19 cellular contexts compared by ENCODE assay signal in the genomic region with DNA sequence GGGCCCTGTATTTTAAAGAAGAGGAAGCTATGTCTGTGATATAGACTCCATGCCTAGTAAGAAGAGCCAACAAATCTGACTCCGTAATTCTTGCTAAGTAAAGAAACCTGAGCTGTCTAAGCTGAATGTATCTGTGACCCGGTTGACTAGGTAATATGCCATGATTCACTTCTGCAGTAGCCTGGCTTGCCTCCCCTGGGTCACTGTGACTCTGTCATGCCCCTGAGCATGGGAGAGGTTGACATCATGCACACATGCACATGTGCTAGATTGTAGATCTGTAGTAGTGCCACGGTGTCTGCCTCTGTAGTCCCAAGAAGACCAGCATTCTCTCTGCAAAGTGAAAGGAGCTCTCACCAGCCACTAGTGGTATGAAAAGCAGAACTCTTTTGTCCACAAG. TPM values are rescaled to one million over a fixed set of nuclear protein-coding genes. Genes with fewer than 3 reads are reported as not detected.
DNase-seq lines count a peak whose midpoint lies in the region; ATAC-seq and TF ChIP-seq lines count a peak whose summit lies in the region.
"Had no signal": no experiment of that assay in that cellular context is flagged by ENCODE, and none has a peak within 500 bp of the region (broad histone marks: within the 10 kb centered on the region; RNA-seq: fewer than 3 reads in every experiment).

No MANE protein-coding gene starts in this region.

- H3K27me3 ChIP-seq in foreskin keratinocyte (no peaks in the 10 kb centered on the region), skeletal muscle tissue (ENCODE audit: control insufficient read depth in 3 of 3, insufficient read depth in 3 of 3, low read length in 3 of 3) (no peaks in the 10 kb centered on the region)
- H3K27me3 ChIP-seq: transverse colon had no signal

- no peak overlapping the region for H3K27ac Mint-ChIP-seq in chondrocyte (ENCODE audit: unreplicated experiment)
- H3K27ac Mint-ChIP-seq: CD4-positive, alpha-beta T cell had no signal

- no peaks in the 10 kb centered on the region for H3K4me1 Mint-ChIP-seq in chondrocyte (ENCODE audit: low read depth)
- H3K4me1 Mint-ChIP-seq: central memory CD8-positive, alpha-beta T cell had no signal

- H3K9ac ChIP-seq in skeletal muscle tissue (ENCODE audit: low read depth in 1 of 3, low read length in 3 of 3), result peak overlapping the region in 2 of 3 donors; percentile 44 to 71

- H3K9me3 Mint-ChIP-seq in chondrocyte (ENCODE audit: low read depth), result no peaks in the 10 kb centered on the region
- H3K9me3 Mint-ChIP-seq: CD4-positive, alpha-beta T cell; central memory CD8-positive, alpha-beta T cell had no signal

- no peak overlapping the region for H3K4me3 Mint-ChIP-seq in chondrocyte (ENCODE audit: unreplicated experiment)
- H3K4me3 Mint-ChIP-seq: CD4-positive, alpha-beta T cell; central memory CD8-positive, alpha-beta T cell had no signal

- POLR2A ChIA-PET in RWPE1 (lab: Yijun Ruan, JAX; ENCODE audit: low non-redundant PET), result interaction anchor here (1.2 kb wide), 1 partner anchor 9 kb away, joined by 3 read pairs; the partner anchor contains the start of gene SLC22A5

- H3K27me3 Mint-ChIP-seq in chondrocyte (ENCODE audit: low read depth), result no peaks in the 10 kb centered on the region
- H3K27me3 Mint-ChIP-seq: CD4-positive, alpha-beta T cell; central memory CD8-positive, alpha-beta T cell had no signal

- H3K4me3 ChIP-seq in skeletal muscle tissue (ENCODE audit: low read length in 3 of 3), result no peak overlapping the region
- H3K4me3 ChIP-seq: PC-9, transverse colon had no signal

- DNase-seq in RWPE1 (ENCODE audit: low spot score), result peak; percentile 32
- peak in 1 of 2 donors; percentile 52 for DNase-seq in foreskin keratinocyte
- DNase-seq in chondrocyte (ENCODE audit: low spot score), result no peak
- DNase-seq in LoVo (ENCODE audit: low spot score), result no peak
- DNase-seq: activated CD8-positive, alpha-beta memory T cell treated with anti-CD3 and anti-CD28 coated beads, Interleukin-2, amount 50 U/mL, for 4 hours; activated naive CD4-positive, alpha-beta T cell treated with anti-CD3 and anti-CD28 coated beads, Interleukin-2, amount 50 U/mL, for 16 hours; CD4-positive, alpha-beta T cell; GF-D8; glutamatergic neuron; left colon; NCI-H446 treated with DMSO at 0.1 percent for 48 hours; posterior cingulate gyrus; transverse colon had no signal

- H3K9me3 ChIP-seq in skeletal muscle tissue (ENCODE audit: control insufficient read depth in 3 of 3, low read length in 3 of 3), result no peaks in the 10 kb centered on the region
- H3K9me3 ChIP-seq: transverse colon had no signal

- no peak for TF ChIP-seq CTCF in RWPE1 (conservative IDR thresholded peaks at IDR 0.05; ENCODE audit: low read depth)
- TF ChIP-seq CTCF in foreskin keratinocyte (conservative IDR thresholded peaks at IDR 0.05), result no peak
- TF ChIP-seq CTCF in chondrocyte (IDR thresholded peaks at IDR 0.05), result no peak

- H3K27ac ChIP-seq in RWPE1 (no peak overlapping the region; the same call in 1 of the 2 replicates), foreskin keratinocyte (no peak overlapping the region), skeletal muscle tissue (ENCODE audit: low read depth, low read length) (peak overlapping the region; percentile 52)
- H3K27ac ChIP-seq: PC-9, transverse colon had no signal

- CTCF ChIA-PET in RWPE1 (lab: Yijun Ruan, JAX), result interaction anchor here (0.6 to 0.8 kb wide), 3 partner anchors 63 to 199 kb away, joined by 3 to 6 read pairs (median 5); no protein-coding TSS in a partner anchor

- peak; percentile 85 for ATAC-seq in foreskin keratinocyte
- ATAC-seq in GM18502 (IDR thresholded peaks at IDR 0.05; ENCODE audit: poor library complexity, unreplicated experiment), result no peak
- ATAC-seq: activated CD4-positive, CD25-positive, alpha-beta regulatory T cell treated with anti-CD3 and anti-CD28 coated beads, Interleukin-2, amount 50 U/mL, for 24 hours; left colon had no signal

- TF ChIP-seq EP300 in Ishikawa (IDR thresholded peaks at IDR 0.05; ENCODE audit: borderline replicate concordance), result no peak

- peaks cover 11% of the 10 kb centered on the region for H3K36me3 Mint-ChIP-seq in chondrocyte (ENCODE audit: low read depth)

- H3K36me3 ChIP-seq in skeletal muscle tissue (ENCODE audit: control insufficient read depth in 3 of 3, insufficient read depth in 3 of 3, low read length in 3 of 3), result peaks cover 0 to 19% (median 14%) of the 10 kb centered on the region in 3 donors
- H3K36me3 ChIP-seq: transverse colon had no signal

- TF ChIP-seq RAD21 in Ishikawa (IDR thresholded peaks at IDR 0.05; ENCODE audit: low read depth), result no peak

- peaks cover 25% of the 10 kb centered on the region for H3K4me1 ChIP-seq in foreskin keratinocyte
- peaks cover 24 to 48% (median 42%) of the 10 kb centered on the region in 3 donors for H3K4me1 ChIP-seq in skeletal muscle tissue (ENCODE audit: control insufficient read depth in 3 of 3, insufficient read depth in 3 of 3, low read length in 3 of 3)
- H3K4me1 ChIP-seq: transverse colon had no signal

TF ChIP-seq in Ishikawa, 13 proteins besides CTCF, POLR2A, EP300 and RAD21:
- no peak for TF ChIP-seq NFIC (IDR thresholded peaks at IDR 0.05)
- TF ChIP-seq TCF12 (IDR thresholded peaks at IDR 0.05; ENCODE audit: low read depth), result no peak
- no peak for TF ChIP-seq CEBPB (IDR thresholded peaks at IDR 0.05)
- TF ChIP-seq, protein P1, sequence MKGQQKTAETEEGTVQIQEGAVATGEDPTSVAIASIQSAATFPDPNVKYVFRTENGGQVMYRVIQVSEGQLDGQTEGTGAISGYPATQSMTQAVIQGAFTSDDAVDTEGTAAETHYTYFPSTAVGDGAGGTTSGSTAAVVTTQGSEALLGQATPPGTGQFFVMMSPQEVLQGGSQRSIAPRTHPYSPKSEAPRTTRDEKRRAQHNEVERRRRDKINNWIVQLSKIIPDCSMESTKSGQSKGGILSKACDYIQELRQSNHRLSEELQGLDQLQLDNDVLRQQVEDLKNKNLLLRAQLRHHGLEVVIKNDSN (IDR thresholded peaks at IDR 0.05), result no peak
- TF ChIP-seq TAF1 (IDR thresholded peaks at IDR 0.05; ENCODE audit: low read depth), result no peak
- TF ChIP-seq, protein P2, sequence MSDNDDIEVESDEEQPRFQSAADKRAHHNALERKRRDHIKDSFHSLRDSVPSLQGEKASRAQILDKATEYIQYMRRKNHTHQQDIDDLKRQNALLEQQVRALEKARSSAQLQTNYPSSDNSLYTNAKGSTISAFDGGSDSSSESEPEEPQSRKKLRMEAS (IDR thresholded peaks at IDR 0.05), result peak; percentile 6; the same call in 1 of the 2 replicates
TF ChIP-seq in Ishikawa: peak in this region for 1.

RNA-seq across cellular contexts. Expression of gene SLC22A5, which starts 9.1 kb away (rescaled TPM):
- total RNA-seq in foreskin keratinocyte (11.7 and 14.7 TPM in 2 replicates), skeletal muscle tissue (2.1 TPM), chondrocyte (6.1 to 7.1 TPM (median 6.6 TPM) in 3 replicates)
- polyA plus RNA-seq in foreskin keratinocyte, result 5.6 and 7.1 TPM in 2 replicates
